Comparison of ENCODE assay signal across 8 cellular contexts in the genomic region with DNA sequence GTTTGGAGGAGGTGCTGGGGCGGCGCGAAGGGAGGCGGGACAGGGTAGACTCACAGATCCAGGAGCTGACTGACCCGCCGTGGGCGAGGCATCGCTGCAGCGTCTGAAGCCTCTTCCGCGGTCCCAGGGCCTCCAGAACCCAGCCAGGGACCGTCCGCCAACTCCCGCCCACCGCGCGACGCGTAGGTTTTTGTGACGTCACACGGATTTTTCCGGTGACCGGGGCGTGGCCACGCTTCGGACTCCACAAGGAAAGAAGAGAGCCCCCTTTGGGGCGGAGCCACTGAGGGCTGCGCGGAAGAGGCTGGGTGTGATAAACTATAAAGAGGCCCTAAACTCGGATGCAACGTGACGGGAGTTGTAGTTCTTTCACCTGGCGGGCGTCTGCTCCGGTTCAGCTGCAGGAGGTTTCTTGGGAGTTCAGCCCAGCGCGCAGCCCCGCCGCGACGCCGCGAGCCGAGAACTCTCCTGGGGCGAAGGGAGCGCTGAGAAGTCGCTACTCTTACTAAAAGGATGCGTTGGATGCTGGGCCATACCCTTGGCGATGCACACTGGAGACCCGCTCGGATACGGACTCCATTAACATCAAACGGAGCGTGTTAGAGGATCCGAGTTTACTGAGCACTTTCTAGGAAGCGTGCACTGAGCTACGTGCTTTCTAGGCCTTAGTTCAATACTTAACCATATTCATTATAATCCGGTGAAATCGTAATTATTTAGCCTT. TPM values are rescaled to one million over a fixed set of nuclear protein-coding genes. Genes with fewer than 3 reads are reported as not detected.
DNase-seq lines count a peak whose midpoint lies in the region; ATAC-seq, FAIRE-seq and TF ChIP-seq lines count a peak whose summit lies in the region.

A gene (minus strand): TSS at position 105 of the 724 bp plus-strand sequence. CDS start 13 bp downstream, at position 92.

- peak; percentile 88 for FAIRE-seq in GM12891 (lab: Jason Lieb, UNC)

- peaks cover 34% of the 10 kb centered on the region for H3K36me3 Mint-ChIP-seq in type B pancreatic cell

- peaks cover 9% of the 10 kb centered on the region for H3K4me1 Mint-ChIP-seq in type B pancreatic cell (ENCODE audit: unreplicated experiment)

- peaks cover 20% of the 10 kb centered on the region for H3K9me3 Mint-ChIP-seq in type B pancreatic cell

- peak; percentile 89 for DNase-seq in GM12891 (ENCODE audit: insufficient read length, low spot score)
- peak; percentile 96 for DNase-seq in NCI-H1436 treated with DMSO at 0.1 percent for 48 hours (lab: John Stamatoyannopoulos, UW)
- peak; percentile 93 for DNase-seq in T follicular helper cell (ENCODE audit: low read depth)
- peak; percentile 98 for DNase-seq in amniotic epithelial cell (ENCODE audit: low read depth)
- peak; percentile 99 for DNase-seq in heart right ventricle
- DNase-seq in pons (ENCODE audit: low spot score) = peak; percentile 99
- peak; percentile 100 for DNase-seq in type B pancreatic cell (ENCODE audit: extremely low spot score, unreplicated experiment)

- H3K27ac ChIP-seq in heart right ventricle = peak within 1 kb of the TSS; percentile 92 to 99 (median 96)

- H3K4me3 ChIP-seq in heart right ventricle = peak within 1 kb of the TSS; percentile 46 to 69 (median 63)

- H3K27ac Mint-ChIP-seq in type B pancreatic cell = peak within 1 kb of the TSS; percentile 99

- peak within 1 kb of the TSS; percentile 99 for H3K4me3 Mint-ChIP-seq in type B pancreatic cell

- no peaks in the 10 kb centered on the region for H3K27me3 ChIP-seq in heart right ventricle

- ATAC-seq in HG02798 (IDR thresholded peaks at IDR 0.05; ENCODE audit: poor library complexity, unreplicated experiment) (peak; percentile 96), heart right ventricle (peak; percentile 97 to 99 (median 98))

- peak; percentile 77 for TF ChIP-seq POLR2A in GM12891 (IDR thresholded peaks at IDR 0.05; ENCODE audit: low read depth, low read length)

- intact Hi-C loops in heart right ventricle (cut with DNase I) = loop anchor here in 5 of 10 donors (2.0 to 10.0 kb wide), 8 partner anchors 138 to 236 kb away; a partner anchor contains a TSS

- TF ChIP-seq CTCF in heart right ventricle (IDR thresholded peaks at IDR 0.05) = peak in 5 of 9 donors; percentile 3 to 28 (median 19)
- peak; percentile 39 for TF ChIP-seq CTCF in type B pancreatic cell (conservative IDR thresholded peaks at IDR 0.05)

- no peaks in the 10 kb centered on the region for H3K27me3 Mint-ChIP-seq in type B pancreatic cell

- peaks cover 0 to 30% (median 12%) of the 10 kb centered on the region in 11 donors for H3K9me3 ChIP-seq in heart right ventricle

- H3K4me1 ChIP-seq in heart right ventricle = peaks cover 0 to 80% (median 41%) of the 10 kb centered on the region in 9 donors

- H3K36me3 ChIP-seq in heart right ventricle = no peaks in the 10 kb centered on the region

- WGBS in heart right ventricle, 2 donors = 1 to 2% methylated on average over 59 of the region's 59 CpGs

TF ChIP-seq in GM12891, 5 proteins besides CTCF, POLR2A, EP300 and RAD21:
- TF ChIP-seq SPI1 (IDR thresholded peaks at IDR 0.05; ENCODE audit: low read depth, low read length) (no peak), POU2F2 (IDR thresholded peaks at IDR 0.05; ENCODE audit: low read depth, low read length) (no peak; the same call in 1 of the 2 replicates), POLR2AphosphoS5 (IDR thresholded peaks at IDR 0.05; ENCODE audit: low read depth, low read length) (peak; percentile 68; the same call in 1 of the 2 replicates), PAX5 (IDR thresholded peaks at IDR 0.05; ENCODE audit: insufficient read depth, low read length, severe bottlenecking) (peak; percentile 63)

RNA-seq across cellular contexts. Expression of the gene that starts here (rescaled TPM):
- 3.4 TPM for polyA plus RNA-seq in GM12891 (2012; ENCODE audit: low read depth, missing spikeins)
- total RNA-seq in heart right ventricle = 10 to 100 TPM; 12.7 to 24.9 (median 14.6) TPM
- 10 to 100 TPM; 11.3 to 12.1 TPM for polyA plus RNA-seq in heart right ventricle
- total RNA-seq in type B pancreatic cell (ENCODE audit: low replicate concordance) = 5.5 and 9.6 TPM in 2 replicates

Comparison
In these comparisons a context has a peak if more than half of its experiments do, and no peak if none do; other contexts are left out.
1. Peak in every context shown above with its lines: DNase-seq, ATAC-seq, H3K4me3 ChIP-seq and H3K27ac ChIP-seq.